In genomic region chr12:3103806-3104205, GRCh38 we compare ENCODE assay signal across 37 cellular contexts. TPM values are rescaled to one million over a fixed set of nuclear protein-coding genes. Genes with fewer than 3 reads are reported as not detected.
DNase-seq lines count a peak whose midpoint lies in the region; ATAC-seq, FAIRE-seq and TF ChIP-seq lines count a peak whose summit lies in the region.
"Had no signal": no experiment of that assay in that cellular context is flagged by ENCODE, and none has a peak within 500 bp of the region (broad histone marks: within the 10 kb centered on the region; RNA-seq: fewer than 3 reads in every experiment).

No MANE protein-coding gene starts in this region.

- H3K4me2 ChIP-seq in BLaER1 treated with 17β-estradiol and CSF1 and Interleukin-3, amounts not matched to agents 10 nM and 100 nM, result peak overlapping the region in 9 of 11 experiments; percentile 48 to 90 (median 73); a peak in 18 of 22 replicates

- peaks cover 83% of the 10 kb centered on the region for H3K4me1 Mint-ChIP-seq in osteocyte (ENCODE audit: unreplicated experiment)
- no peaks in the 10 kb centered on the region for H3K4me1 Mint-ChIP-seq in activated CD4-positive, alpha-beta memory T cell treated with anti-CD3 and anti-CD28 coated beads, Interleukin-2, amount 10 ng/mL, durations not matched to agents 7 days and 5 days
- H3K4me1 Mint-ChIP-seq: activated naive CD4-positive, alpha-beta T cell treated with anti-CD3 and anti-CD28 coated beads, Interleukin-2, amount 10 ng/mL, durations not matched to agents 7 days and 5 days; naive thymus-derived CD8-positive, alpha-beta T cell had no signal

- no peak overlapping the region for H3K4me3 ChIP-seq in BLaER1 treated with 17β-estradiol and CSF1 and Interleukin-3, amounts not matched to agents 10 nM and 100 nM
- H3K4me3 ChIP-seq in WERI-Rb-1 (ENCODE audit: low read depth, low read length), result no peak overlapping the region
- no peak overlapping the region for H3K4me3 ChIP-seq in kidney (ENCODE audit: low read length in 2 of 2)
- H3K4me3 ChIP-seq: esophagus muscularis mucosa, hepatocyte, left lung, ovary, smooth muscle cell, stomach, transverse colon had no signal

- H3K27me3 Mint-ChIP-seq in osteocyte (ENCODE audit: unreplicated experiment), result no peaks in the 10 kb centered on the region
- H3K27me3 Mint-ChIP-seq in activated CD4-positive, alpha-beta memory T cell treated with anti-CD3 and anti-CD28 coated beads, Interleukin-2, amount 10 ng/mL, durations not matched to agents 7 days and 5 days, result peaks cover 3% of the 10 kb centered on the region
- H3K27me3 Mint-ChIP-seq: activated naive CD4-positive, alpha-beta T cell treated with anti-CD3 and anti-CD28 coated beads, Interleukin-2, amount 10 ng/mL, durations not matched to agents 7 days and 5 days had no signal

- H3K27ac ChIP-seq in BLaER1 treated with 17β-estradiol and CSF1 and Interleukin-3, amounts not matched to agents 10 nM and 100 nM, result no peak overlapping the region
- H3K27ac ChIP-seq in WERI-Rb-1, result peak overlapping the region; percentile 97
- peak overlapping the region; percentile 68 to 85 for H3K27ac ChIP-seq in kidney (ENCODE audit: low read depth in 2 of 2, low read length in 2 of 2)
- H3K27ac ChIP-seq: C4-2B, esophagus muscularis mucosa, foreskin keratinocyte, left lung, transverse colon had no signal

- H3K27ac Mint-ChIP-seq in osteocyte (ENCODE audit: unreplicated experiment), result peak overlapping the region; percentile 68
- no peak overlapping the region for H3K27ac Mint-ChIP-seq in activated CD4-positive, alpha-beta memory T cell treated with anti-CD3 and anti-CD28 coated beads, Interleukin-2, amount 10 ng/mL, durations not matched to agents 7 days and 5 days
- H3K27ac Mint-ChIP-seq: activated naive CD4-positive, alpha-beta T cell treated with anti-CD3 and anti-CD28 coated beads, Interleukin-2, amount 10 ng/mL, durations not matched to agents 7 days and 5 days; endodermal cell; HFFc6; naive thymus-derived CD8-positive, alpha-beta T cell had no signal

- H3K9me3 Mint-ChIP-seq in osteocyte (ENCODE audit: unreplicated experiment), result peaks cover 8% of the 10 kb centered on the region
- H3K9me3 Mint-ChIP-seq in activated CD4-positive, alpha-beta memory T cell treated with anti-CD3 and anti-CD28 coated beads, Interleukin-2, amount 10 ng/mL, durations not matched to agents 7 days and 5 days, result peaks cover 5% of the 10 kb centered on the region
- H3K9me3 Mint-ChIP-seq: endodermal cell had no signal

- TF ChIP-seq CTCF in WERI-Rb-1 (IDR thresholded peaks at IDR 0.05; ENCODE audit: low read depth, low read length), result no peak
- no peak for TF ChIP-seq CTCF in kidney (IDR thresholded peaks at IDR 0.05; ENCODE audit: borderline replicate concordance, extremely low read depth, insufficient read depth)
- no peak for TF ChIP-seq CTCF in osteocyte (IDR thresholded peaks at IDR 0.05)

- peaks cover 16 to 24% (median 18%) of the 10 kb centered on the region in 11 experiments for H3K9me3 ChIP-seq in BLaER1 treated with 17β-estradiol and CSF1 and Interleukin-3, amounts not matched to agents 10 nM and 100 nM (replicated peaks in 1 of 11)
- H3K9me3 ChIP-seq in WERI-Rb-1 (ENCODE audit: severe bottlenecking), result peaks cover 5% of the 10 kb centered on the region
- no peaks in the 10 kb centered on the region for H3K9me3 ChIP-seq in kidney (ENCODE audit: control insufficient read depth in 1 of 2, low read length in 2 of 2)
- H3K9me3 ChIP-seq: esophagus muscularis mucosa, left lung, ovary, stomach, transverse colon had no signal

- intact Hi-C loops in kidney (cut with DNase I), result no loop called here

- peaks cover 0 to 10% (median 0%) of the 10 kb centered on the region in 11 experiments; a peak in 3 of 22 replicates for H3K36me3 ChIP-seq in BLaER1 treated with 17β-estradiol and CSF1 and Interleukin-3, amounts not matched to agents 10 nM and 100 nM
- H3K36me3 ChIP-seq in WERI-Rb-1 (no peaks in the 10 kb centered on the region), kidney (ENCODE audit: control insufficient read depth in 1 of 2, insufficient read depth in 2 of 2, low read length in 2 of 2) (peaks cover 0 to 7% of the 10 kb centered on the region in 2 donors)
- H3K36me3 ChIP-seq: esophagus muscularis mucosa, left lung, ovary, stomach, transverse colon had no signal

- no peak overlapping the region for H3K4me3 Mint-ChIP-seq in osteocyte (ENCODE audit: unreplicated experiment)
- no peak overlapping the region for H3K4me3 Mint-ChIP-seq in activated CD4-positive, alpha-beta memory T cell treated with anti-CD3 and anti-CD28 coated beads, Interleukin-2, amount 10 ng/mL, durations not matched to agents 7 days and 5 days
- H3K4me3 Mint-ChIP-seq: activated naive CD4-positive, alpha-beta T cell treated with anti-CD3 and anti-CD28 coated beads, Interleukin-2, amount 10 ng/mL, durations not matched to agents 7 days and 5 days; endodermal cell; HFFc6; naive thymus-derived CD8-positive, alpha-beta T cell had no signal

- peaks cover 0 to 47% (median 0%) of the 10 kb centered on the region in 11 experiments; a peak in 5 of 22 replicates for H4K20me1 ChIP-seq in BLaER1 treated with 17β-estradiol and CSF1 and Interleukin-3, amounts not matched to agents 10 nM and 100 nM

- no peak for FAIRE-seq in kidney (lab: Jason Lieb, UNC)
- FAIRE-seq: RCC 7860 had no signal

- DNase-seq in WERI-Rb-1 (peak; percentile 56), kidney (no peak), osteocyte (ENCODE audit: extremely low spot score, unreplicated experiment) (no peak), OCI-M1 (lab: John Stamatoyannopoulos, UW) (no peak)
- no peak for DNase-seq in activated CD4-positive, alpha-beta memory T cell treated with anti-CD3 and anti-CD28 coated beads, Interleukin-2, amount 10 ng/mL, durations not matched to agents 7 days and 5 days
- DNase-seq: ACHN; activated CD4-positive, alpha-beta T cell treated with anti-CD3 and anti-CD28 coated beads, Interleukin-2, amount 50 U/mL, for 4 hours; activated CD4-positive, CD25-positive, alpha-beta regulatory T cell; activated CD8-positive, alpha-beta memory T cell treated with anti-CD3 and anti-CD28 coated beads, Interleukin-2, amount 50 U/mL, for 4 hours; activated naive CD4-positive, alpha-beta T cell treated with anti-CD3 and anti-CD28 coated beads, Interleukin-2, amount 10 ng/mL, durations not matched to agents 7 days and 5 days; amniotic stem cell; Calu3; cortex of kidney; DND-41; endodermal cell; foreskin keratinocyte; HFFc6; left lung; naive thymus-derived CD8-positive, alpha-beta T cell; NCI-H1048; NCI-H1694 treated with DMSO at 0.1 percent for 48 hours; NCI-H2171 treated with DMSO at 0.1 percent for 48 hours; NCI-H526 treated with DMSO at 0.1 percent for 48 hours; ovary; SIG-M5; stimulated activated CD4-positive, alpha-beta T cell treated with anti-CD3 and anti-CD28 coated beads, Interleukin-1b, Interleukin-23, amount 100 ng/mL, for 48 hours; stimulated activated CD8-positive, alpha-beta memory T cell treated with anti-CD3 and anti-CD28 coated beads, Interleukin-4, amount 100 ng/mL, for 48 hours; stomach; transverse colon had no signal

- peaks cover 0 to 40% (median 0%) of the 10 kb centered on the region in 11 experiments; a peak in 5 of 22 replicates for H3K27me3 ChIP-seq in BLaER1 treated with 17β-estradiol and CSF1 and Interleukin-3, amounts not matched to agents 10 nM and 100 nM
- H3K27me3 ChIP-seq in WERI-Rb-1 (ENCODE audit: insufficient read depth, low read depth, severe bottlenecking), result no peaks in the 10 kb centered on the region
- H3K27me3 ChIP-seq: esophagus muscularis mucosa, foreskin keratinocyte, hepatocyte, left lung, ovary, stomach, transverse colon had no signal

- H3K36me3 Mint-ChIP-seq in osteocyte (ENCODE audit: unreplicated experiment), result peaks cover 15% of the 10 kb centered on the region
- no peaks in the 10 kb centered on the region for H3K36me3 Mint-ChIP-seq in activated CD4-positive, alpha-beta memory T cell treated with anti-CD3 and anti-CD28 coated beads, Interleukin-2, amount 10 ng/mL, durations not matched to agents 7 days and 5 days (ENCODE audit: low read depth)
- H3K36me3 Mint-ChIP-seq: activated naive CD4-positive, alpha-beta T cell treated with anti-CD3 and anti-CD28 coated beads, Interleukin-2, amount 10 ng/mL, durations not matched to agents 7 days and 5 days had no signal

- H3K4me1 ChIP-seq in BLaER1 treated with 17β-estradiol and CSF1 and Interleukin-3, amounts not matched to agents 10 nM and 100 nM, result peaks cover 17 to 62% (median 55%) of the 10 kb centered on the region in 10 experiments
- H3K4me1 ChIP-seq in kidney (ENCODE audit: control insufficient read depth in 1 of 2, insufficient read depth in 1 of 2, low read depth in 1 of 2, low read length in 2 of 2), result peaks cover 56 to 74% of the 10 kb centered on the region in 2 donors

- POLR2A ChIA-PET in activated CD4-positive, alpha-beta memory T cell treated with anti-CD3 and anti-CD28 coated beads, Interleukin-2, amount 10 ng/mL, durations not matched to agents 7 days and 5 days (lab: Charles Lee), result no interaction called here

- CTCF ChIA-PET in activated CD4-positive, alpha-beta memory T cell treated with anti-CD3 and anti-CD28 coated beads, Interleukin-2, amount 10 ng/mL, durations not matched to agents 7 days and 5 days (lab: Charles Lee), result no interaction called here

- no peak for ATAC-seq in HG02588 (IDR thresholded peaks at IDR 0.05; ENCODE audit: unreplicated experiment)
- no peak for ATAC-seq in GM18909 (IDR thresholded peaks at IDR 0.05; ENCODE audit: poor library complexity, unreplicated experiment)
- ATAC-seq: foreskin keratinocyte; left lung; naive thymus-derived CD8-positive, alpha-beta T cell had no signal

- H3K9ac ChIP-seq in BLaER1 treated with 17β-estradiol and CSF1 and Interleukin-3, amounts not matched to agents 10 nM and 100 nM, result 0 out of 22 replicates have a peak overlapping the region, but pooled peaks of 1 of the 11 experiments have one; percentile 8
- no peak overlapping the region for H3K9ac ChIP-seq in kidney (ENCODE audit: low read length in 2 of 2)

RNA-seq across cellular contexts. Expression of gene TSPAN9, which starts 26.6 kb away (rescaled TPM):
- total RNA-seq in kidney (81.6 TPM), osteocyte (102 and 114 TPM in 2 replicates)
- 62.4 TPM for polyA plus RNA-seq in kidney (ENCODE audit: insufficient read depth, low read depth, low replicate concordance)
- under 1 TPM; 0.18 to 0.28 TPM for total RNA-seq in activated CD4-positive, alpha-beta memory T cell treated with anti-CD3 and anti-CD28 coated beads, Interleukin-2, amount 10 ng/mL, durations not matched to agents 7 days and 5 days
- polyA plus RNA-seq: naive thymus-derived CD8-positive, alpha-beta T cell had no signal

Comparison
In these comparisons a context has a peak if more than half of its experiments do, and no peak if none do; other contexts are left out.
1. H3K27ac ChIP-seq: peak in WERI-Rb-1 (single experiment) and kidney (2 of 2); none in BLaER1 treated with 17β-estradiol and CSF1 and Interleukin-3, amounts not matched to agents 10 nM and 100 nM (0 of 11).
2. RNA of gene TSPAN9, which starts 26.6 kb away (total RNA-seq): 102 to 114 TPM in osteocyte and 81.6 TPM in kidney (single experiment); 0.18 to 0.28 TPM in activated CD4-positive, alpha-beta memory T cell treated with anti-CD3 and anti-CD28 coated beads, Interleukin-2, amount 10 ng/mL, durations not matched to agents 7 days and 5 days; every median in the first group is over 10 times any median in the second.